In the genomic region with DNA sequence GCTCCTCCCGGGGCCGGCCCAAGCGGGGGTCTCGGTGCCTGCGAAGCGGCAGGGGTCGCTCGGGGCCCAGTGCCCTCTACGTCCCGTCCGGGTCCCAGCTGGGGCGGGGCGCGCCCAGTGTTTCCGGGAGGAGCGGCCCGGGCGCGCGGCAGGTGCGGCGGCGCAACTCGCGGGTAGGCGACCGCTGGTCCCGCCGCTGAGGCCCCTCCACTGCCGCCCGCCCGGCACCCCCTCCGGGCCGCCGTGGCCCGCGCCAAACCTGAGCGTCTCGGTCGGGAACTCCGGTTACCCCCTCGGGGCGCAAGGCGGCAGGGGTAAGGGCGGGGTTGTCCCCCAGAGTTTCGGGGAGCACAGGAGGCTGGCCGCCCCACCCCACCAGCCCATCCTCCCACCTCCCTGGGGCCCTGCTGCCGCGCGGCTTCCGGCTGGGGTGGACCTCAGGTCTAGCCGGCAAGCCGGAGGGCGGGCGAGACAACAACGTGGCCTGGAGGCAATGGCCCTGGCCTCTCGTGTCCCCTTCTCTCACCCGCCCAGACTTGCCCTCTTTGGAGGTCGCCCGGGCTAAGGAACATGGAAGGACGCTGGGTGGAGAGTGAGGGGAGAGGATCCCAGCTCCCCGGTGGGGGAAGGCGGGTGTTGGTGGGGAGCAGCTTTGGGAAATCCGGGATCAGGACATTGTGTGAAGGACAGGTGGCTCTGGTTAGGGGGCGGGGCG, we compare ENCODE assay signal across 7 cellular contexts.
DNase-seq lines count a peak whose midpoint lies in the region; ATAC-seq lines count a peak whose summit lies in the region.

No MANE protein-coding gene starts in this region.

- H3K27me3 Mint-ChIP-seq in activated naive CD8-positive, alpha-beta T cell treated with anti-CD3 and anti-CD28 coated beads, Interleukin-2, amount 50 U/mL, for 24 hours, result peaks cover 39% of the 10 kb centered on the region
- H3K27me3 Mint-ChIP-seq in memory B cell, result no peaks in the 10 kb centered on the region

- no peaks in the 10 kb centered on the region for H3K36me3 Mint-ChIP-seq in activated naive CD8-positive, alpha-beta T cell treated with anti-CD3 and anti-CD28 coated beads, Interleukin-2, amount 50 U/mL, for 24 hours (ENCODE audit: low read depth)
- peaks cover 6% of the 10 kb centered on the region for H3K36me3 Mint-ChIP-seq in memory B cell

- H3K4me1 Mint-ChIP-seq in activated naive CD8-positive, alpha-beta T cell treated with anti-CD3 and anti-CD28 coated beads, Interleukin-2, amount 50 U/mL, for 24 hours, result peaks cover 23% of the 10 kb centered on the region
- peaks cover 29% of the 10 kb centered on the region for H3K4me1 Mint-ChIP-seq in memory B cell

- peak; percentile 35 for ATAC-seq in GM18502 (IDR thresholded peaks at IDR 0.05; ENCODE audit: poor library complexity, unreplicated experiment)
- peak; percentile 39 for ATAC-seq in HG03135 (IDR thresholded peaks at IDR 0.05; ENCODE audit: unreplicated experiment)
- peak; percentile 3 for ATAC-seq in activated naive CD8-positive, alpha-beta T cell treated with anti-CD3 and anti-CD28 coated beads, Interleukin-2, amount 50 U/mL, for 24 hours
- ATAC-seq in memory B cell (ENCODE audit: low read depth), result peak; percentile 12
- no peak for ATAC-seq in HG02973 (IDR thresholded peaks at IDR 0.05; ENCODE audit: unreplicated experiment)
- ATAC-seq in GM19397 (IDR thresholded peaks at IDR 0.05; ENCODE audit: unreplicated experiment), result no peak

- DNase-seq in activated naive CD8-positive, alpha-beta T cell treated with anti-CD3 and anti-CD28 coated beads, Interleukin-2, amount 50 U/mL, for 24 hours, result no peak
- DNase-seq in memory B cell (ENCODE audit: low spot score in 2 of 2) (no peak), NCI-H2029 (lab: John Stamatoyannopoulos, UW) (no peak)

- H3K4me3 Mint-ChIP-seq in activated naive CD8-positive, alpha-beta T cell treated with anti-CD3 and anti-CD28 coated beads, Interleukin-2, amount 50 U/mL, for 24 hours, result peak overlapping the region; percentile 50
- H3K4me3 Mint-ChIP-seq in memory B cell, result peak overlapping the region; percentile 81

- no peak overlapping the region for H3K27ac Mint-ChIP-seq in activated naive CD8-positive, alpha-beta T cell treated with anti-CD3 and anti-CD28 coated beads, Interleukin-2, amount 50 U/mL, for 24 hours
- peak overlapping the region; percentile 29 for H3K27ac Mint-ChIP-seq in memory B cell

- no peaks in the 10 kb centered on the region for H3K9me3 Mint-ChIP-seq in activated naive CD8-positive, alpha-beta T cell treated with anti-CD3 and anti-CD28 coated beads, Interleukin-2, amount 50 U/mL, for 24 hours
- no peaks in the 10 kb centered on the region for H3K9me3 Mint-ChIP-seq in memory B cell

Comparison
In these comparisons a context has a peak if more than half of its experiments do, and no peak if none do; other contexts are left out.
1. ATAC-seq: peak in GM18502 (single experiment), HG03135 (single experiment), activated naive CD8-positive, alpha-beta T cell treated with anti-CD3 and anti-CD28 coated beads, Interleukin-2, amount 50 U/mL, for 24 hours (single experiment) and memory B cell (single experiment); none in HG02973 (single experiment) and GM19397 (single experiment).